ENCODE assay signal across 11 cellular contexts in genomic region chr3:107543666-107544065, GRCh38. TPM values are rescaled to one million over a fixed set of nuclear protein-coding genes. Genes with fewer than 3 reads are reported as not detected.
DNase-seq lines count a peak whose midpoint lies in the region; TF ChIP-seq lines count a peak whose summit lies in the region.
"Had no signal": no experiment of that assay in that cellular context is flagged by ENCODE, and none has a peak within 500 bp of the region (broad histone marks: within the 10 kb centered on the region; RNA-seq: fewer than 3 reads in every experiment).

No MANE protein-coding gene starts in this region.

- H3K27ac ChIP-seq in endodermal cell (ENCODE audit: low read depth, low read length) = no peak overlapping the region
- H3K27ac ChIP-seq: BLaER1 treated with 17β-estradiol and CSF1 and Interleukin-3, amounts not matched to agents 10 nM and 100 nM; neutrophil had no signal

- TF ChIP-seq CTCF in endodermal cell (conservative IDR thresholded peaks at IDR 0.05) = peak; percentile 64

- no peak overlapping the region for H3K9ac ChIP-seq in endodermal cell (ENCODE audit: extremely low read depth, low read length, poor library complexity, severe bottlenecking)
- H3K9ac ChIP-seq: BLaER1 treated with 17β-estradiol and CSF1 and Interleukin-3, amounts not matched to agents 10 nM and 100 nM had no signal

- H3K4me1 Mint-ChIP-seq in endodermal cell = peaks cover 14% of the 10 kb centered on the region

- H3K4me3 Mint-ChIP-seq in endodermal cell = no peak overlapping the region

- no peaks in the 10 kb centered on the region for H3K9me3 Mint-ChIP-seq in endodermal cell

- no peaks in the 10 kb centered on the region for H3K27me3 Mint-ChIP-seq in endodermal cell (ENCODE audit: insufficient read depth)

- H3K9me3 ChIP-seq in endodermal cell (ENCODE audit: control insufficient read depth, low read length) = peaks cover 9% of the 10 kb centered on the region
- H3K9me3 ChIP-seq: neutrophil had no signal

- H3K4me1 ChIP-seq in endodermal cell (ENCODE audit: control insufficient read depth, insufficient read depth, low read length) = no peaks in the 10 kb centered on the region
- H3K4me1 ChIP-seq: BLaER1 treated with 17β-estradiol and CSF1 and Interleukin-3, amounts not matched to agents 10 nM and 100 nM had no signal

- no peak overlapping the region for H3K4me3 ChIP-seq in endodermal cell (ENCODE audit: low read length)
- H3K4me3 ChIP-seq: BLaER1 treated with 17β-estradiol and CSF1 and Interleukin-3, amounts not matched to agents 10 nM and 100 nM had no signal

- H3K27ac Mint-ChIP-seq in endodermal cell = no peak overlapping the region

- WGBS in endodermal cell (ENCODE audit: insufficient coverage in 1 of 2, insufficient read length in 1 of 2), 2 experiments = 83 to 100% methylated on average over 2 to 4 of the region's 4 CpGs

- DNase-seq in NCI-H2227 (lab: John Stamatoyannopoulos, UW; ENCODE audit: unreplicated experiment) (peak; percentile 3), NCI-H2227 treated with DMSO at 0.1 percent for 48 hours (lab: John Stamatoyannopoulos, UW) (no peak), NCI-H524 treated with DMSO at 0.1 percent for 48 hours (lab: John Stamatoyannopoulos, UW) (peak; percentile 14), endodermal cell (no peak), putamen (ENCODE audit: low spot score) (peak; percentile 58), NCI-H510A (lab: John Stamatoyannopoulos, UW) (no peak), AG20443 (ENCODE audit: low spot score) (no peak), dedifferentiated amniotic fluid mesenchymal stem cell (ENCODE audit: extremely low spot score) (no peak)
- DNase-seq: stimulated activated naive CD4-positive, alpha-beta T cell treated with Interleukin-2 at 50 U/mL for 16 hours had no signal

- peaks cover 13% of the 10 kb centered on the region for H3K36me3 ChIP-seq in endodermal cell (ENCODE audit: control insufficient read depth, insufficient read depth, low read length)
- H3K36me3 ChIP-seq: neutrophil had no signal

- no peaks in the 10 kb centered on the region for H3K27me3 ChIP-seq in endodermal cell (ENCODE audit: control insufficient read depth, insufficient read depth, low read length, poor library complexity, severe bottlenecking)
- H3K27me3 ChIP-seq: BLaER1 treated with 17β-estradiol and CSF1 and Interleukin-3, amounts not matched to agents 10 nM and 100 nM; neutrophil had no signal

- H3K36me3 Mint-ChIP-seq in endodermal cell (ENCODE audit: low read depth) = peaks cover 3% of the 10 kb centered on the region

RNA-seq across cellular contexts. Expression of gene BBX, which starts 20.9 kb away (rescaled TPM):
- total RNA-seq in endodermal cell = 10 to 100 TPM; 34.2 to 41.2 TPM
- polyA plus RNA-seq in endodermal cell (2013, experiment 1 of 2) = 40.5 TPM
- polyA plus RNA-seq in endodermal cell (2013, experiment 2 of 2) = 49.5 TPM

Comparison
In these comparisons a context has a peak if more than half of its experiments do, and no peak if none do; other contexts are left out.
1. DNase-seq: peak in NCI-H2227 (single experiment), NCI-H524 treated with DMSO at 0.1 percent for 48 hours (single experiment) and putamen (single experiment); none in NCI-H2227 treated with DMSO at 0.1 percent for 48 hours (single experiment), endodermal cell (single experiment), NCI-H510A (single experiment), AG20443 (single experiment) and dedifferentiated amniotic fluid mesenchymal stem cell (single experiment).